Comparison of ENCODE assay signal across 14 cellular contexts in genomic region chr4:8266508-8266907, GRCh38. TPM values are rescaled to one million over a fixed set of nuclear protein-coding genes. Genes with fewer than 3 reads are reported as not detected.
A peak's percentile ranks its signal among the peaks of the same experiment; 100 is the strongest.
DNase-seq lines count a peak whose midpoint lies in the region; ATAC-seq, FAIRE-seq and TF ChIP-seq lines count a peak whose summit lies in the region.
"Had no signal": no experiment of that assay in that cellular context is flagged by ENCODE, and none has a peak within 500 bp of the region (broad histone marks: within the 10 kb centered on the region; RNA-seq: fewer than 3 reads in every experiment).

No MANE protein-coding gene starts in this region.

- no peak overlapping the region for H3K4me3 Mint-ChIP-seq in type B pancreatic cell
- H3K4me3 Mint-ChIP-seq: CD4-positive, alpha-beta memory T cell; H9 had no signal

- WGBS in IMR-90 (ENCODE audit: extremely low coverage in 2 of 2, insufficient read length in 1 of 2), 2 experiments, result 81% methylated on average over 3 of the region's 8 CpGs; no CpG with 5 or more reads in 1 of the 2 experiments
- 64 to 71% (median 68%) methylated on average over 8 of the region's 8 CpGs for WGBS in ovary, 3 donors

- H3K18ac ChIP-seq in IMR-90 (ENCODE audit: low read depth, low read length), result no peak overlapping the region

- no peak overlapping the region for H2BK15ac ChIP-seq in IMR-90 (ENCODE audit: low read depth, low read length)

- H2AK9ac ChIP-seq in IMR-90 (replicated peaks; ENCODE audit: low read depth, low read length, poor library complexity), result no peak overlapping the region

- H3K9me3 ChIP-seq in IMR-90 (ENCODE audit: control insufficient read depth, insufficient read depth, low read length) (no peaks in the 10 kb centered on the region), ovary (no peaks in the 10 kb centered on the region)
- H3K9me3 ChIP-seq: MG63, SJCRH30 had no signal

- TF ChIP-seq EP300 in ovary (IDR thresholded peaks at IDR 0.05), result no peak

- H2BK20ac ChIP-seq in IMR-90 (ENCODE audit: low read depth, low read length), result no peak overlapping the region

- TF ChIP-seq CTCF in IMR-90 (conservative IDR thresholded peaks at IDR 0.05; ENCODE audit: low read depth, low read length) (no peak), ovary (IDR thresholded peaks at IDR 0.05) (no peak), type B pancreatic cell (conservative IDR thresholded peaks at IDR 0.05) (no peak)

- FAIRE-seq in frontal cortex (lab: Jason Lieb, UNC), result no peak

- H3K36me3 ChIP-seq in IMR-90 (ENCODE audit: control insufficient read depth, insufficient read depth, low read length) (no peaks in the 10 kb centered on the region), ovary (no peaks in the 10 kb centered on the region)
- H3K36me3 ChIP-seq: MG63, SJCRH30 had no signal

- H3K23ac ChIP-seq in IMR-90 (ENCODE audit: low read depth, low read length), result no peak overlapping the region

- H3K4me3 ChIP-seq in IMR-90 (ENCODE audit: insufficient read depth, low read depth, low read length) (no peak overlapping the region), ovary (no peak overlapping the region)
- H3K4me3 ChIP-seq: MG63, SJCRH30 had no signal

- H3K56ac ChIP-seq in IMR-90 (ENCODE audit: extremely low read depth, insufficient read depth, low read length), result no peak overlapping the region

- H3K14ac ChIP-seq in IMR-90 (replicated peaks; ENCODE audit: low read depth, low read length), result no peak overlapping the region

- no peak overlapping the region for H3K27ac ChIP-seq in IMR-90 (ENCODE audit: insufficient read depth, low read length)
- peak overlapping the region in 1 of 2 donors; percentile 41 for H3K27ac ChIP-seq in ovary
- H3K27ac ChIP-seq: SJCRH30 had no signal

- no peak overlapping the region for H4K91ac ChIP-seq in IMR-90 (ENCODE audit: insufficient read depth, low read depth, low read length)

- H3K9ac ChIP-seq in IMR-90 (ENCODE audit: low read depth, low read length), result no peak overlapping the region

- no peaks in the 10 kb centered on the region for H4K20me1 ChIP-seq in IMR-90 (ENCODE audit: insufficient read depth, low read length)

- H3K9me1 ChIP-seq in IMR-90 (ENCODE audit: insufficient read depth, low read length), result peaks cover 6% of the 10 kb centered on the region; the same call in 1 of the 2 replicates

- peaks cover 9% of the 10 kb centered on the region for H3K27me3 ChIP-seq in IMR-90 (ENCODE audit: control insufficient read depth, insufficient read depth, low read length)
- no peaks in the 10 kb centered on the region for H3K27me3 ChIP-seq in ovary
- H3K27me3 ChIP-seq: MG63, SJCRH30 had no signal

- no peaks in the 10 kb centered on the region for H3K9me3 Mint-ChIP-seq in type B pancreatic cell
- H3K9me3 Mint-ChIP-seq: CD4-positive, alpha-beta memory T cell; H9 had no signal

- H4K8ac ChIP-seq in IMR-90 (ENCODE audit: low read depth in 2 of 2, low read length in 2 of 2), result no peak overlapping the region

- H3K4me1 Mint-ChIP-seq in type B pancreatic cell (ENCODE audit: unreplicated experiment), result peaks cover 31% of the 10 kb centered on the region

- no peak for ATAC-seq in IMR-90 (ENCODE audit: low read depth)

- H2AFZ ChIP-seq in IMR-90 (replicated peaks; ENCODE audit: low read length, poor library complexity), result no peak overlapping the region

- CTCF ChIA-PET in IMR-90 (lab: Yijun Ruan, JAX), result interaction anchor here (1.0 to 1.9 kb wide), 5 partner anchors 10 to 90 kb away, joined by 3 to 10 read pairs (median 4); no protein-coding TSS in a partner anchor

- no peak overlapping the region for H3K27ac Mint-ChIP-seq in type B pancreatic cell
- H3K27ac Mint-ChIP-seq: CD4-positive, alpha-beta memory T cell; H9 had no signal

- no peak overlapping the region for H2BK120ac ChIP-seq in IMR-90 (ENCODE audit: low read depth, low read length)

- TF ChIP-seq POLR2A in IMR-90 (IDR thresholded peaks at IDR 0.05; ENCODE audit: low read depth, low read length) (no peak), ovary (IDR thresholded peaks at IDR 0.05) (no peak)

- dilution Hi-C loops in IMR-90 (cut with HindIII; ENCODE audit: low sequenced_read_pairs, unreplicated experiment), result no loop called here

- H4K5ac ChIP-seq in IMR-90 (ENCODE audit: low read depth, low read length), result no peak overlapping the region

- intact Hi-C loops in IMR-90 (cut with micrococcal nuclease), result no loop called here
- intact Hi-C loops in ovary (cut with DNase I), result loop anchor here in 2 of 4 donors (2.0 to 10.0 kb wide), 2 partner anchors 22 to 48 kb away; no protein-coding TSS in a partner anchor
- intact Hi-C loops in posterior vena cava (cut with DNase I), result no loop called here

- no peak overlapping the region for H3K4me2 ChIP-seq in IMR-90 (ENCODE audit: low read depth, low read length)

- no peaks in the 10 kb centered on the region for H3K36me3 Mint-ChIP-seq in type B pancreatic cell
- H3K36me3 Mint-ChIP-seq: CD4-positive, alpha-beta memory T cell had no signal

- peaks cover 28% of the 10 kb centered on the region for H3K27me3 Mint-ChIP-seq in type B pancreatic cell

- DNase-seq in ELF-1 (ENCODE audit: low read depth, low spot score), result peak; percentile 65
- no peak for DNase-seq in IMR-90
- DNase-seq in islet precursor cell, result peak; percentile 82
- DNase-seq in ovary, result peak in 3 of 5 donors; percentile 42 to 57 (median 50)
- DNase-seq in type B pancreatic cell (ENCODE audit: extremely low spot score, unreplicated experiment), result no peak
- DNase-seq in posterior vena cava (ENCODE audit: low spot score), result no peak
- DNase-seq in frontal cortex (ENCODE audit: low spot score in 2 of 2), result no peak
- DNase-seq: CD4-positive, alpha-beta memory T cell; MG63; NCI-H2081 had no signal

- in situ Hi-C loops in IMR-90 (cut with MboI; ENCODE audit: low sequenced_read_pairs), result no loop called here

- H2BK5ac ChIP-seq in IMR-90 (ENCODE audit: low read depth, low read length, poor library complexity, severe bottlenecking), result no peak overlapping the region

- peaks cover 0 to 7% of the 10 kb centered on the region in 2 experiments; a peak in 2 of 4 replicates for H3K79me1 ChIP-seq in IMR-90 (ENCODE audit: low read depth in 1 of 2, low read length in 2 of 2)

- peaks cover 7% of the 10 kb centered on the region for H3K4me1 ChIP-seq in IMR-90 (ENCODE audit: control insufficient read depth, insufficient read depth, low read length)
- peaks cover 13% of the 10 kb centered on the region for H3K4me1 ChIP-seq in ovary (ENCODE audit: insufficient read depth)

- no TSS peak for BruUV-seq in IMR-90 (replicated peaks; lab: Mats Ljungman, UMichigan)

- no peak overlapping the region for H3K4ac ChIP-seq in IMR-90 (ENCODE audit: low read depth, low read length)

- H2AK5ac ChIP-seq in IMR-90 (ENCODE audit: low read depth, low read length), result peak overlapping the region; percentile 8; the same call in 1 of the 2 replicates

- POLR2A ChIA-PET in IMR-90 (lab: Charles Lee; ENCODE audit: unreplicated experiment), result no interaction called here

- TF ChIP-seq RAD21 in IMR-90 (IDR thresholded peaks at IDR 0.05; ENCODE audit: low read length), result no peak

TF ChIP-seq in IMR-90, 13 proteins besides CTCF, POLR2A, EP300 and RAD21:
- TF ChIP-seq NFE2L2 (IDR thresholded peaks at IDR 0.05; ENCODE audit: low read depth, low read length) (no peak), BHLHE40 (IDR thresholded peaks at IDR 0.05; ENCODE audit: low read depth, low read length) (no peak), MXI1 (IDR thresholded peaks at IDR 0.05; ENCODE audit: borderline replicate concordance, low read depth, low read length) (no peak), RCOR1 (IDR thresholded peaks at IDR 0.05; ENCODE audit: insufficient replicate concordance, low read length) (no peak), SMC3 (IDR thresholded peaks at IDR 0.05; ENCODE audit: low read depth, low read length) (no peak), RFX5 (IDR thresholded peaks at IDR 0.05; ENCODE audit: low read depth, low read length) (no peak), USF2 (IDR thresholded peaks at IDR 0.05; ENCODE audit: low read depth, low read length) (no peak), CHD1 (IDR thresholded peaks at IDR 0.05; ENCODE audit: low read depth, low read length) (no peak), FOS (IDR thresholded peaks at IDR 0.05; ENCODE audit: low read depth, low read length) (no peak), MAFK (IDR thresholded peaks at IDR 0.05; ENCODE audit: low read depth, low read length) (no peak), ELK1 (IDR thresholded peaks at IDR 0.05; ENCODE audit: borderline replicate concordance, low read depth, low read length) (no peak), CEBPB (IDR thresholded peaks at IDR 0.05; ENCODE audit: low read depth, low read length) (no peak), MAZ (IDR thresholded peaks at IDR 0.05; ENCODE audit: borderline replicate concordance, low read depth, low read length) (no peak)

RNA-seq across cellular contexts. Expression of gene HTRA3, which starts 3.0 kb away (rescaled TPM):
- total RNA-seq in IMR-90 (2012; rRNA removed) (1.1 and 1.3 TPM in 2 replicates), ovary (100 to 1,000 TPM in 1 of 7 donors, 10 to 100 TPM in 6; 36.2 to 160 (median 62.3) TPM), type B pancreatic cell (ENCODE audit: low replicate concordance) (0.52 and 4.4 TPM in 2 replicates), posterior vena cava (100 to 1,000 TPM in 1 of 2 donors, 10 to 100 TPM in 1; 14.9 to 104 TPM), frontal cortex (0.82 TPM)
- polyA plus RNA-seq in IMR-90 (2012; rRNA removed) (8.9 and 9.5 TPM in 2 replicates), ovary (100 to 1,000 TPM; 122 to 163 TPM)
- 5.3 and 12.8 TPM in 2 replicates for polyA plus RNA-seq in IMR-90 (2012; cell fraction: cytosol; rRNA removed)
- polyA plus RNA-seq in IMR-90 (2012; cell fraction: nucleus; rRNA removed; ENCODE audit: low replicate concordance), result 3.7 and 5.2 TPM in 2 replicates
- total RNA-seq: Calu3; CD4-positive, alpha-beta memory T cell; NCI-H460 had no signal
- polyA plus RNA-seq: CD4-positive, alpha-beta memory T cell had no signal

Comparison
In these comparisons a context has a peak if more than half of its experiments do, and no peak if none do; other contexts are left out.
1. DNase-seq: peak in ELF-1 (single experiment), islet precursor cell (single experiment) and ovary (3 of 5); none in IMR-90 (single experiment), type B pancreatic cell (single experiment), posterior vena cava (single experiment) and frontal cortex (0 of 2).